ENCODE assay signal across 16 cellular contexts in genomic region chr20:17443326-17443858, GRCh38.
DNase-seq lines count a peak whose midpoint lies in the region; ATAC-seq and TF ChIP-seq lines count a peak whose summit lies in the region.
"Had no signal": no experiment of that assay in that cellular context is flagged by ENCODE, and none has a peak within 500 bp of the region (broad histone marks: within the 10 kb centered on the region; RNA-seq: fewer than 3 reads in every experiment).

No MANE protein-coding gene starts in this region.

- H4K20me1 ChIP-seq in neural cell (ENCODE audit: insufficient read depth) = no peaks in the 10 kb centered on the region
- H4K20me1 ChIP-seq: BLaER1 treated with 17β-estradiol and CSF1 and Interleukin-3, amounts not matched to agents 10 nM and 100 nM had no signal

- peak overlapping the region; percentile 17 for H3K27ac ChIP-seq in HUES48 (ENCODE audit: low read depth, low read length)
- peak overlapping the region; percentile 37 for H3K27ac ChIP-seq in neural cell (ENCODE audit: low read length)
- H3K27ac ChIP-seq in heart left ventricle = no peak overlapping the region
- H3K27ac ChIP-seq: BLaER1 treated with 17β-estradiol and CSF1 and Interleukin-3, amounts not matched to agents 10 nM and 100 nM; GM23248 had no signal

- TF ChIP-seq POLR2A in heart left ventricle (IDR thresholded peaks at IDR 0.05) = no peak

- no peak for TF ChIP-seq CTCF in neural cell (IDR thresholded peaks at IDR 0.05; ENCODE audit: poor library complexity, severe bottlenecking)
- no peak for TF ChIP-seq CTCF in heart left ventricle (IDR thresholded peaks at IDR 0.05)
- TF ChIP-seq CTCF in Calu3 (IDR thresholded peaks at IDR 0.05; ENCODE audit: unreplicated experiment) = no peak

- intact Hi-C loops in heart left ventricle (cut with DNase I) (no loop called here), Calu3 (cut with micrococcal nuclease; ENCODE audit: unreplicated experiment) (no loop called here)

- H3K27me3 ChIP-seq in HUES48 (ENCODE audit: control insufficient read depth, insufficient read depth, low read length) (no peaks in the 10 kb centered on the region), neural cell (ENCODE audit: insufficient read depth, low read depth, low read length) (no peaks in the 10 kb centered on the region), heart left ventricle (peaks cover 0 to 38% (median 5%) of the 10 kb centered on the region in 9 donors)
- H3K27me3 ChIP-seq: BLaER1 treated with 17β-estradiol and CSF1 and Interleukin-3, amounts not matched to agents 10 nM and 100 nM had no signal

- TF ChIP-seq RAD21 in neural cell (conservative IDR thresholded peaks at IDR 0.05) = no peak

- 61 to 72% (median 68%) methylated on average over 8 of the region's 8 CpGs for WGBS in heart left ventricle, 4 donors

- no peak overlapping the region for H3K9ac ChIP-seq in HUES48 (ENCODE audit: low read depth, low read length)
- H3K9ac ChIP-seq in neural cell (ENCODE audit: low read length) = peak overlapping the region; percentile 24
- H3K9ac ChIP-seq: BLaER1 treated with 17β-estradiol and CSF1 and Interleukin-3, amounts not matched to agents 10 nM and 100 nM; GM23248 had no signal

- no TSS peak for BruUV-seq in Calu3 (replicated peaks; lab: Mats Ljungman, UMichigan)

- peak; percentile 22 for DNase-seq in NCI-H2029 (lab: John Stamatoyannopoulos, UW)
- no peak for DNase-seq in NCI-H2029 treated with DMSO at 0.1 percent for 48 hours (lab: John Stamatoyannopoulos, UW)
- DNase-seq in cerebellum (ENCODE audit: low spot score) = peak; percentile 63
- DNase-seq in heart left ventricle = no peak
- no peak for DNase-seq in NCI-H2196 treated with DMSO at 0.1 percent for 48 hours (lab: John Stamatoyannopoulos, UW; ENCODE audit: unreplicated experiment)
- DNase-seq in Calu3 = no peak
- DNase-seq: 8988T; ACHN; CD4-positive, CD25-positive, alpha-beta regulatory T cell; DND-41; GF-D8; GM23248; IMR-90 had no signal

- ATAC-seq in heart left ventricle = no peak

- H3K79me2 ChIP-seq in neural cell (replicated peaks; ENCODE audit: insufficient read depth, low read length) = no peaks in the 10 kb centered on the region

- no peaks in the 10 kb centered on the region for H3K9me2 ChIP-seq in neural cell (ENCODE audit: insufficient read depth, low read length)

- H3K4me3 ChIP-seq in HUES48 (ENCODE audit: low read depth, low read length) (no peak overlapping the region), neural cell (ENCODE audit: low read length) (peak overlapping the region; percentile 25), heart left ventricle (no peak overlapping the region)
- H3K4me3 ChIP-seq: BLaER1 treated with 17β-estradiol and CSF1 and Interleukin-3, amounts not matched to agents 10 nM and 100 nM; GM23248 had no signal

- H3K4me3 Mint-ChIP-seq in Calu3 (ENCODE audit: low read depth, unreplicated experiment) = no peak overlapping the region
- H3K4me3 Mint-ChIP-seq: CD4-positive, CD25-positive, alpha-beta regulatory T cell had no signal

- no peak overlapping the region for H3K4me2 ChIP-seq in neural cell (ENCODE audit: low read length)
- H3K4me2 ChIP-seq: BLaER1 treated with 17β-estradiol and CSF1 and Interleukin-3, amounts not matched to agents 10 nM and 100 nM had no signal

- H3K36me3 ChIP-seq in HUES48 (ENCODE audit: control insufficient read depth, insufficient read depth, low read length) (no peaks in the 10 kb centered on the region), neural cell (ENCODE audit: insufficient read depth, low read length) (no peaks in the 10 kb centered on the region), heart left ventricle (no peaks in the 10 kb centered on the region)
- H3K36me3 ChIP-seq: BLaER1 treated with 17β-estradiol and CSF1 and Interleukin-3, amounts not matched to agents 10 nM and 100 nM had no signal

- no peak overlapping the region for H3K27ac Mint-ChIP-seq in Calu3 (ENCODE audit: unreplicated experiment)
- H3K27ac Mint-ChIP-seq: CD4-positive, CD25-positive, alpha-beta regulatory T cell had no signal

- no peaks in the 10 kb centered on the region for H3F3A ChIP-seq in neural cell (ENCODE audit: insufficient read depth, low read length, poor library complexity, severe bottlenecking)

- H3K4me1 Mint-ChIP-seq in Calu3 (ENCODE audit: low read depth, unreplicated experiment) = no peaks in the 10 kb centered on the region
- H3K4me1 Mint-ChIP-seq: CD4-positive, CD25-positive, alpha-beta regulatory T cell had no signal

- TF ChIP-seq EP300 in neural cell (conservative IDR thresholded peaks at IDR 0.05; ENCODE audit: poor library complexity, severe bottlenecking) = no peak

- CTCF ChIA-PET in Calu3 (lab: Charles Lee) = no interaction called here

- H3K9me3 ChIP-seq in HUES48 (ENCODE audit: control insufficient read depth, insufficient read depth, low read length) (no peaks in the 10 kb centered on the region), neural cell (ENCODE audit: low read length) (no peaks in the 10 kb centered on the region), heart left ventricle (peaks cover 0 to 5% (median 0%) of the 10 kb centered on the region in 12 donors)

- no peaks in the 10 kb centered on the region for H3K9me3 Mint-ChIP-seq in Calu3 (ENCODE audit: low read depth, unreplicated experiment)

- peaks cover 24% of the 10 kb centered on the region for H3K27me3 Mint-ChIP-seq in Calu3 (ENCODE audit: unreplicated experiment)

- no peaks in the 10 kb centered on the region for H3K36me3 Mint-ChIP-seq in Calu3 (ENCODE audit: insufficient read depth, unreplicated experiment)
- H3K36me3 Mint-ChIP-seq: CD4-positive, CD25-positive, alpha-beta regulatory T cell had no signal

- no peaks in the 10 kb centered on the region for H3K4me1 ChIP-seq in HUES48 (ENCODE audit: control insufficient read depth, insufficient read depth, low read length)
- no peaks in the 10 kb centered on the region for H3K4me1 ChIP-seq in heart left ventricle
- H3K4me1 ChIP-seq: BLaER1 treated with 17β-estradiol and CSF1 and Interleukin-3, amounts not matched to agents 10 nM and 100 nM had no signal

- H2AFZ ChIP-seq in neural cell (ENCODE audit: low read depth, low read length) = no peak overlapping the region
- H2AFZ ChIP-seq: GM23248 had no signal

TF ChIP-seq in neural cell, 6 proteins besides CTCF, POLR2A, EP300 and RAD21:
- TF ChIP-seq SMC3 (conservative IDR thresholded peaks at IDR 0.05; ENCODE audit: poor library complexity) (no peak), POLR2AphosphoS5 (IDR thresholded peaks at IDR 0.05) (no peak), MXI1 (conservative IDR thresholded peaks at IDR 0.05; ENCODE audit: poor library complexity, severe bottlenecking) (no peak), TAF1 (IDR thresholded peaks at IDR 0.05; ENCODE audit: low read depth) (no peak), EZH2 (IDR thresholded peaks at IDR 0.05; ENCODE audit: borderline replicate concordance, insufficient read depth, low read length, poor library complexity, severe bottlenecking) (no peak)
- TF ChIP-seq, protein P1, sequence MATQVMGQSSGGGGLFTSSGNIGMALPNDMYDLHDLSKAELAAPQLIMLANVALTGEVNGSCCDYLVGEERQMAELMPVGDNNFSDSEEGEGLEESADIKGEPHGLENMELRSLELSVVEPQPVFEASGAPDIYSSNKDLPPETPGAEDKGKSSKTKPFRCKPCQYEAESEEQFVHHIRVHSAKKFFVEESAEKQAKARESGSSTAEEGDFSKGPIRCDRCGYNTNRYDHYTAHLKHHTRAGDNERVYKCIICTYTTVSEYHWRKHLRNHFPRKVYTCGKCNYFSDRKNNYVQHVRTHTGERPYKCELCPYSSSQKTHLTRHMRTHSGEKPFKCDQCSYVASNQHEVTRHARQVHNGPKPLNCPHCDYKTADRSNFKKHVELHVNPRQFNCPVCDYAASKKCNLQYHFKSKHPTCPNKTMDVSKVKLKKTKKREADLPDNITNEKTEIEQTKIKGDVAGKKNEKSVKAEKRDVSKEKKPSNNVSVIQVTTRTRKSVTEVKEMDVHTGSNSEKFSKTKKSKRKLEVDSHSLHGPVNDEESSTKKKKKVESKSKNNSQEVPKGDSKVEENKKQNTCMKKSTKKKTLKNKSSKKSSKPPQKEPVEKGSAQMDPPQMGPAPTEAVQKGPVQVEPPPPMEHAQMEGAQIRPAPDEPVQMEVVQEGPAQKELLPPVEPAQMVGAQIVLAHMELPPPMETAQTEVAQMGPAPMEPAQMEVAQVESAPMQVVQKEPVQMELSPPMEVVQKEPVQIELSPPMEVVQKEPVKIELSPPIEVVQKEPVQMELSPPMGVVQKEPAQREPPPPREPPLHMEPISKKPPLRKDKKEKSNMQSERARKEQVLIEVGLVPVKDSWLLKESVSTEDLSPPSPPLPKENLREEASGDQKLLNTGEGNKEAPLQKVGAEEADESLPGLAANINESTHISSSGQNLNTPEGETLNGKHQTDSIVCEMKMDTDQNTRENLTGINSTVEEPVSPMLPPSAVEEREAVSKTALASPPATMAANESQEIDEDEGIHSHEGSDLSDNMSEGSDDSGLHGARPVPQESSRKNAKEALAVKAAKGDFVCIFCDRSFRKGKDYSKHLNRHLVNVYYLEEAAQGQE (IDR thresholded peaks at IDR 0.05; ENCODE audit: borderline replicate concordance) = no peak

Comparison
In these comparisons a context has a peak if more than half of its experiments do, and no peak if none do; other contexts are left out.
1. DNase-seq: peak in NCI-H2029 (single experiment) and cerebellum (single experiment); none in NCI-H2029 treated with DMSO at 0.1 percent for 48 hours (single experiment), heart left ventricle (0 of 5), NCI-H2196 treated with DMSO at 0.1 percent for 48 hours (single experiment) and Calu3 (single experiment).
2. H3K27ac ChIP-seq: peak in HUES48 (single experiment) and neural cell (single experiment); none in heart left ventricle (0 of 12).